ENCODE assay signal across 21 cellular contexts in genomic region chr6:167781066-167781767, GRCh38. TPM values are rescaled to one million over a fixed set of nuclear protein-coding genes. Genes with fewer than 3 reads are reported as not detected.
A peak's percentile ranks its signal among the peaks of the same experiment; 100 is the strongest.
DNase-seq lines count a peak whose midpoint lies in the region; ATAC-seq and TF ChIP-seq lines count a peak whose summit lies in the region.
"Had no signal": no experiment of that assay in that cellular context is flagged by ENCODE, and none has a peak within 500 bp of the region (broad histone marks: within the 10 kb centered on the region; RNA-seq: fewer than 3 reads in every experiment).

No MANE protein-coding gene starts in this region.

- no peaks in the 10 kb centered on the region for H3K4me1 Mint-ChIP-seq in chondrocyte (ENCODE audit: low read depth)
- H3K4me1 Mint-ChIP-seq: activated CD4-positive, alpha-beta T cell treated with anti-CD3 and anti-CD28 coated beads for 36 hours had no signal

- TF ChIP-seq POLR2A in Peyer's patch (IDR thresholded peaks at IDR 0.05) = no peak

- no peaks in the 10 kb centered on the region for H3K36me3 Mint-ChIP-seq in chondrocyte (ENCODE audit: low read depth)

- H3K27me3 ChIP-seq in smooth muscle cell (ENCODE audit: low read depth) (no peaks in the 10 kb centered on the region), Peyer's patch (no peaks in the 10 kb centered on the region)
- H3K27me3 ChIP-seq: brain microvascular endothelial cell had no signal

- peak overlapping the region; percentile 22 for H3K27ac Mint-ChIP-seq in chondrocyte (ENCODE audit: unreplicated experiment)
- H3K27ac Mint-ChIP-seq: activated CD4-positive, alpha-beta T cell treated with anti-CD3 and anti-CD28 coated beads for 36 hours; activated naive CD4-positive, alpha-beta T cell treated with anti-CD3 and anti-CD28 coated beads for 36 hours; CD4-positive, alpha-beta T cell; T-helper 1 cell treated with Interleukin-12 subunit alpha and Interleukin-12 subunit beta and Interleukin-4 antibody, amounts not matched to agents 30 μg/mL and 1 μg/mL, for 36 hours had no signal

- no peak for TF ChIP-seq CTCF in chondrocyte (IDR thresholded peaks at IDR 0.05)
- no peak for TF ChIP-seq CTCF in smooth muscle cell (IDR thresholded peaks at IDR 0.05; ENCODE audit: borderline replicate concordance, insufficient read depth, poor library complexity, severe bottlenecking)
- TF ChIP-seq CTCF in Peyer's patch (IDR thresholded peaks at IDR 0.05) = no peak

- no peak for ATAC-seq in HG03469 (IDR thresholded peaks at IDR 0.05; ENCODE audit: unreplicated experiment)
- ATAC-seq: activated CD4-positive, alpha-beta T cell treated with anti-CD3 and anti-CD28 coated beads for 36 hours; psoas muscle had no signal

- H4K20me1 ChIP-seq in smooth muscle cell (ENCODE audit: low read depth) = no peaks in the 10 kb centered on the region

- H3K9me3 ChIP-seq in smooth muscle cell (replicated peaks; ENCODE audit: low read depth) (no peaks in the 10 kb centered on the region), Peyer's patch (no peaks in the 10 kb centered on the region)
- H3K9me3 ChIP-seq: psoas muscle had no signal

- no peak overlapping the region for H3K4me3 ChIP-seq in smooth muscle cell
- H3K4me3 ChIP-seq in Peyer's patch = no peak overlapping the region
- H3K4me3 ChIP-seq: psoas muscle had no signal

- WGBS in smooth muscle cell (ENCODE audit: low lambda C conversion rate) = 66% methylated on average over 15 of the region's 15 CpGs

- peak; percentile 8 for DNase-seq in NCI-H1105 (lab: John Stamatoyannopoulos, UW)
- DNase-seq in NCI-H1105 treated with DMSO at 0.1 percent for 48 hours (lab: John Stamatoyannopoulos, UW) = no peak
- peak; percentile 4 for DNase-seq in NCI-H2107 (lab: John Stamatoyannopoulos, UW)
- DNase-seq in chondrocyte (ENCODE audit: low spot score) = no peak
- DNase-seq in renal cortical epithelial cell (ENCODE audit: low read depth) = peak; percentile 36
- no peak for DNase-seq in smooth muscle cell (lab: John Stamatoyannopoulos, UW; ENCODE audit: unreplicated experiment)
- no peak for DNase-seq in Peyer's patch
- DNase-seq: activated CD4-positive, alpha-beta T cell treated with anti-CD3 and anti-CD28 coated beads for 36 hours; activated naive CD4-positive, alpha-beta T cell treated with anti-CD3 and anti-CD28 coated beads for 36 hours; activated T-cell treated with anti-CD3 and anti-CD28 coated beads, Interleukin-2, amount 50 U/mL, for 48 hours; brain microvascular endothelial cell; DMS 273 treated with DMSO at 0.1 percent for 48 hours; KG1; NCI-H2029 treated with DMSO at 0.1 percent for 48 hours; NCI-H524 treated with DMSO at 0.1 percent for 48 hours; psoas muscle; RPMI8226; trophoblast cell had no signal

- no peak overlapping the region for H3K4me2 ChIP-seq in smooth muscle cell

- H3K9me3 Mint-ChIP-seq in chondrocyte (ENCODE audit: low read depth) = no peaks in the 10 kb centered on the region
- H3K9me3 Mint-ChIP-seq: activated naive CD4-positive, alpha-beta T cell treated with anti-CD3 and anti-CD28 coated beads for 36 hours; CD4-positive, alpha-beta T cell; T-helper 1 cell treated with Interleukin-12 subunit alpha and Interleukin-12 subunit beta and Interleukin-4 antibody, amounts not matched to agents 30 μg/mL and 1 μg/mL, for 36 hours had no signal

- H3K4me1 ChIP-seq in smooth muscle cell (ENCODE audit: low read depth) = no peaks in the 10 kb centered on the region
- H3K4me1 ChIP-seq in Peyer's patch = peaks cover 0 to 17% (median 0%) of the 10 kb centered on the region in 4 donors
- H3K4me1 ChIP-seq: psoas muscle had no signal

- H3F3A ChIP-seq in smooth muscle cell (ENCODE audit: low read depth) = no peaks in the 10 kb centered on the region

- no peaks in the 10 kb centered on the region for H3K79me2 ChIP-seq in smooth muscle cell (ENCODE audit: low read depth)

- no peaks in the 10 kb centered on the region for H3K36me3 ChIP-seq in smooth muscle cell (ENCODE audit: low read depth)
- no peaks in the 10 kb centered on the region for H3K36me3 ChIP-seq in Peyer's patch
- H3K36me3 ChIP-seq: brain microvascular endothelial cell had no signal

- H3K4me3 Mint-ChIP-seq in chondrocyte (ENCODE audit: unreplicated experiment) = no peak overlapping the region
- H3K4me3 Mint-ChIP-seq: activated CD4-positive, alpha-beta T cell treated with anti-CD3 and anti-CD28 coated beads for 36 hours; activated naive CD4-positive, alpha-beta T cell treated with anti-CD3 and anti-CD28 coated beads for 36 hours; CD4-positive, alpha-beta T cell; T-helper 1 cell treated with Interleukin-12 subunit alpha and Interleukin-12 subunit beta and Interleukin-4 antibody, amounts not matched to agents 30 μg/mL and 1 μg/mL, for 36 hours had no signal

- H3K9ac ChIP-seq in smooth muscle cell (ENCODE audit: low read depth) = no peak overlapping the region

- peaks cover 8% of the 10 kb centered on the region for H3K27me3 Mint-ChIP-seq in chondrocyte (ENCODE audit: low read depth)

- H3K27ac ChIP-seq in smooth muscle cell (ENCODE audit: low read depth) (no peak overlapping the region), Peyer's patch (no peak overlapping the region)
- H3K27ac ChIP-seq: brain microvascular endothelial cell, psoas muscle had no signal

- H2AFZ ChIP-seq in smooth muscle cell (ENCODE audit: low read depth) = no peak overlapping the region

RNA-seq across cellular contexts. Expression of gene AFDN, which starts 45.5 kb away (rescaled TPM):
- total RNA-seq in chondrocyte (40.5 to 48.8 TPM (median 45.8 TPM) in 3 replicates), renal cortical epithelial cell (84.9 and 142 TPM in 2 replicates), smooth muscle cell (98.8 and 125 TPM in 2 replicates), Peyer's patch (100 to 1,000 TPM; 265 to 326 (median 313) TPM)
- 52.3 and 83.7 TPM in 2 replicates for polyA plus RNA-seq in smooth muscle cell

Comparison
In these comparisons a context has a peak if more than half of its experiments do, and no peak if none do; other contexts are left out.
1. DNase-seq: peak in NCI-H1105 (single experiment), NCI-H2107 (single experiment) and renal cortical epithelial cell (single experiment); none in NCI-H1105 treated with DMSO at 0.1 percent for 48 hours (single experiment), chondrocyte (single experiment), smooth muscle cell (single experiment) and Peyer's patch (0 of 3).